ENCODE assay signal across 8 cellular contexts in genomic region chr20:31879143-31879987, GRCh38. TPM values are rescaled to one million over a fixed set of nuclear protein-coding genes. Genes with fewer than 3 reads are reported as not detected.
DNase-seq lines count a peak whose midpoint lies in the region; ATAC-seq and TF ChIP-seq lines count a peak whose summit lies in the region.

No MANE protein-coding gene starts in this region.

- peak; percentile 95 for DNase-seq in GM12865 (ENCODE audit: low read depth)
- peak; percentile 84 for DNase-seq in NCI-H1436 (lab: John Stamatoyannopoulos, UW)
- peak; percentile 47 to 78 (median 66) for DNase-seq in T-cell
- DNase-seq in amniotic stem cell (lab: John Stamatoyannopoulos, UW) = peak; percentile 86
- peak; percentile 95 for DNase-seq in left ventricle myocardium superior
- DNase-seq in posterior vena cava (ENCODE audit: low spot score) = peak; percentile 98
- peak; percentile 96 to 98 for DNase-seq in upper lobe of left lung

- peak; percentile 75 for ATAC-seq in HG02763 (IDR thresholded peaks at IDR 0.05; ENCODE audit: unreplicated experiment)
- ATAC-seq in T-cell (replicated peaks in 1 of 4) = peak; percentile 85 to 95 (median 88)
- ATAC-seq in left ventricle myocardium superior = peak; percentile 99
- ATAC-seq in upper lobe of left lung (ENCODE audit: low FRiP score in 2 of 2) = peak; percentile 98 to 100

- peak overlapping the region; percentile 88 to 91 (median 88) for H3K4me3 Mint-ChIP-seq in T-cell

- POLR2A ChIA-PET in T-cell (lab: Charles Lee) = interaction anchor here (0.6 to 0.8 kb wide), 3 partner anchors 272 to 831 kb away, joined by 3 to 10 read pairs (median 4); partner anchors contain the start of gene HM13 (in 1 of the 2)

- TF ChIP-seq POLR2A in upper lobe of left lung (IDR thresholded peaks at IDR 0.05) = peak in 2 of 4 donors; percentile 26 to 77

- no peaks in the 10 kb centered on the region for H3K9me3 ChIP-seq in upper lobe of left lung

- WGBS in upper lobe of left lung, 2 donors = 7 to 8% methylated on average over 34 to 39 of the region's 45 CpGs

- CTCF ChIA-PET in T-cell (lab: Charles Lee) = interaction anchor here in 1 of 2 donors (0.5 to 2.5 kb wide), 5 partner anchors 8 to 218 kb away, joined by 3 to 18 read pairs (median 3); partner anchors contain the start of gene PDRG1

- H3K9me3 Mint-ChIP-seq in T-cell = no peaks in the 10 kb centered on the region

- H3K36me3 Mint-ChIP-seq in T-cell = no peaks in the 10 kb centered on the region

- TF ChIP-seq EP300 in upper lobe of left lung (IDR thresholded peaks at IDR 0.05) = no peak

- H3K27me3 ChIP-seq in upper lobe of left lung = no peaks in the 10 kb centered on the region

- no peaks in the 10 kb centered on the region for H3K36me3 ChIP-seq in upper lobe of left lung

- H3K27ac Mint-ChIP-seq in T-cell = peak overlapping the region in 1 of 2 donors; percentile 70

- peaks cover 3 to 9% of the 10 kb centered on the region in 2 donors for H3K27me3 Mint-ChIP-seq in T-cell

- intact Hi-C loops in left ventricle myocardium superior (cut with micrococcal nuclease) (no loop called here), posterior vena cava (cut with DNase I) (no loop called here)

- H3K4me1 ChIP-seq in upper lobe of left lung = peaks cover 0 to 9% (median 4%) of the 10 kb centered on the region in 4 donors

- H3K4me1 Mint-ChIP-seq in T-cell = peaks cover 16 to 19% (median 17%) of the 10 kb centered on the region in 3 donors

- TF ChIP-seq CTCF in GM12865 (IDR thresholded peaks at IDR 0.05; ENCODE audit: insufficient read depth, low read depth, low read length, missing control alignments) (no peak), upper lobe of left lung (IDR thresholded peaks at IDR 0.05) (peak in 3 of 6 experiments; percentile 21 to 35 (median 24))

- peak overlapping the region; percentile 69 for H3K4me3 ChIP-seq in GM12865 (ENCODE audit: low read depth, low read length)
- H3K4me3 ChIP-seq in upper lobe of left lung = peak overlapping the region; percentile 42 to 70 (median 52)

- peak overlapping the region; percentile 57 to 75 (median 74) for H3K27ac ChIP-seq in upper lobe of left lung

RNA-seq across cellular contexts. Expression of gene TTLL9, which starts 8.9 kb away (rescaled TPM):
- total RNA-seq in T-cell (under 1 TPM in 1 of 5 donors, not detected in 4; 0.16 TPM), left ventricle myocardium superior (not detected), posterior vena cava (under 1 TPM; 0.14 to 0.19 TPM), upper lobe of left lung (10 to 100 TPM in 1 of 6 donors, 1 to 10 TPM in 4, under 1 TPM in 1; 0.31 to 20.7 (median 4.4) TPM)

RNA-seq across cellular contexts. Expression of gene DUSP15, which starts 9.0 kb away (rescaled TPM):
- not detected for total RNA-seq in T-cell
- total RNA-seq in left ventricle myocardium superior = 4.0 TPM
- total RNA-seq in posterior vena cava = 1 to 10 TPM in 1 of 2 donors, under 1 TPM in 1; 0.90 to 1.0 TPM
- 1 to 10 TPM in 4 of 6 donors, under 1 TPM in 1, not detected in 1; 0.69 to 1.7 (median 1.1) TPM for total RNA-seq in upper lobe of left lung

RNA-seq across cellular contexts. Expression of gene FOXS1, which starts 34.0 kb away (rescaled TPM):
- total RNA-seq in T-cell (not detected), left ventricle myocardium superior (1.3 TPM), posterior vena cava (1 to 10 TPM; 2.8 to 5.0 TPM), upper lobe of left lung (1 to 10 TPM in 2 of 6 donors, under 1 TPM in 1, not detected in 3; 0.91 to 1.7 (median 1.3) TPM)

Comparison
In these comparisons a context has a peak if more than half of its experiments do, and no peak if none do; other contexts are left out.
1. Peak in every context shown above with its lines: DNase-seq, ATAC-seq, H3K4me3 ChIP-seq and H3K27ac ChIP-seq.